ENCODE assay signal across 1 cellular context in genomic region chr2:11446733-11447248, GRCh38.
TF ChIP-seq lines count a peak whose summit lies in the region.

No MANE protein-coding gene starts in this region.

TF ChIP-seq in HepG2, 621 proteins besides CTCF, POLR2A, EP300 and RAD21 (continued from another document and continues in another):
- TF ChIP-seq ZFY (CRISPR knock-in tag; IDR thresholded peaks at IDR 0.05), result no peak
- TF ChIP-seq CEBPB (IDR thresholded peaks at IDR 0.05; ENCODE audit: borderline replicate concordance, low read depth, low read length), result no peak
- no peak for TF ChIP-seq ZNF354B (CRISPR knock-in tag; IDR thresholded peaks at IDR 0.05)
- 0 out of 2 replicates have a peak, but pooled peaks have one; percentile 48 for TF ChIP-seq SMAD1 (CRISPR knock-in tag; IDR thresholded peaks at IDR 0.05; ENCODE audit: borderline replicate concordance, low read depth)
- TF ChIP-seq ZNF224 (CRISPR knock-in tag; IDR thresholded peaks at IDR 0.05), result no peak
- TF ChIP-seq ATAD3A (CRISPR knock-in tag; IDR thresholded peaks at IDR 0.05), result no peak
- no peak for TF ChIP-seq ZNF263 (CRISPR knock-in tag; IDR thresholded peaks at IDR 0.05)
- no peak for TF ChIP-seq ZNF331 (CRISPR knock-in tag; IDR thresholded peaks at IDR 0.05)
- TF ChIP-seq ZNF367 (CRISPR knock-in tag; IDR thresholded peaks at IDR 0.05; ENCODE audit: borderline replicate concordance), result no peak
- no peak for TF ChIP-seq GABPB1 (CRISPR knock-in tag; IDR thresholded peaks at IDR 0.05)
- peak; percentile 44; the same call in 1 of the 2 replicates for TF ChIP-seq GATAD1 (CRISPR knock-in tag; IDR thresholded peaks at IDR 0.05)
- no peak for TF ChIP-seq ZNF629 (CRISPR knock-in tag; conservative IDR thresholded peaks at IDR 0.05)
- TF ChIP-seq ZGPAT (CRISPR knock-in tag; IDR thresholded peaks at IDR 0.05), result no peak
- TF ChIP-seq NFKBIZ (CRISPR knock-in tag; IDR thresholded peaks at IDR 0.05), result no peak
- TF ChIP-seq MLLT10 (CRISPR knock-in tag; IDR thresholded peaks at IDR 0.05), result no peak
- TF ChIP-seq SNAPC4 (CRISPR knock-in tag; IDR thresholded peaks at IDR 0.05), result no peak
- TF ChIP-seq NR3C1 (CRISPR knock-in tag; IDR thresholded peaks at IDR 0.05), result no peak
- TF ChIP-seq ISL2 (CRISPR knock-in tag; IDR thresholded peaks at IDR 0.05), result no peak
- peak; percentile 49; the same call in 1 of the 2 replicates for TF ChIP-seq ZNF280B (CRISPR knock-in tag; IDR thresholded peaks at IDR 0.05; ENCODE audit: borderline replicate concordance)
- TF ChIP-seq HIVEP1 (CRISPR knock-in tag; IDR thresholded peaks at IDR 0.05), result no peak
- no peak for TF ChIP-seq THRA (CRISPR knock-in tag; IDR thresholded peaks at IDR 0.05; ENCODE audit: borderline replicate concordance)
- no peak for TF ChIP-seq CENPX (CRISPR knock-in tag; IDR thresholded peaks at IDR 0.05)
- peak; percentile 32; the same call in 1 of the 2 replicates for TF ChIP-seq ARID4A (CRISPR knock-in tag; IDR thresholded peaks at IDR 0.05; ENCODE audit: borderline replicate concordance)
- TF ChIP-seq MAZ (IDR thresholded peaks at IDR 0.05; ENCODE audit: borderline replicate concordance, low read depth, low read length), result no peak
- TF ChIP-seq MAZ (CRISPR knock-in tag; IDR thresholded peaks at IDR 0.05; ENCODE audit: low read depth), result no peak
- TF ChIP-seq ZBTB34 (CRISPR knock-in tag; IDR thresholded peaks at IDR 0.05), result no peak
- TF ChIP-seq ZMYM2 (CRISPR knock-in tag; IDR thresholded peaks at IDR 0.05), result no peak
- TF ChIP-seq DPF2 (CRISPR knock-in tag; IDR thresholded peaks at IDR 0.05; ENCODE audit: borderline replicate concordance, low read depth), result no peak
- no peak for TF ChIP-seq PTBP1 (IDR thresholded peaks at IDR 0.05; ENCODE audit: low read depth, low read length, poor library complexity, severe bottlenecking)
- no peak for TF ChIP-seq KAT7 (CRISPR knock-in tag; IDR thresholded peaks at IDR 0.05; ENCODE audit: borderline replicate concordance)
- 0 out of 2 replicates have a peak, but pooled peaks have one; percentile 21 for TF ChIP-seq ZNF574 (CRISPR knock-in tag; IDR thresholded peaks at IDR 0.05)
- no peak for TF ChIP-seq MAF1 (CRISPR knock-in tag; IDR thresholded peaks at IDR 0.05; ENCODE audit: borderline replicate concordance)
- peak; percentile 61; the same call in 1 of the 2 replicates for TF ChIP-seq ZNF501 (CRISPR knock-in tag; IDR thresholded peaks at IDR 0.05)
- no peak for TF ChIP-seq PRDM4 (CRISPR knock-in tag; IDR thresholded peaks at IDR 0.05; ENCODE audit: borderline replicate concordance)
- no peak for TF ChIP-seq ZNF160 (CRISPR knock-in tag; IDR thresholded peaks at IDR 0.05)
- TF ChIP-seq ZNF484 (CRISPR knock-in tag; IDR thresholded peaks at IDR 0.05; ENCODE audit: borderline replicate concordance, low read depth), result no peak
- TF ChIP-seq ZNF253 (CRISPR knock-in tag; IDR thresholded peaks at IDR 0.05; ENCODE audit: borderline replicate concordance), result no peak
- TF ChIP-seq ZNF570 (CRISPR knock-in tag; IDR thresholded peaks at IDR 0.05; ENCODE audit: borderline replicate concordance), result no peak
- TF ChIP-seq ZNF264 (CRISPR knock-in tag; IDR thresholded peaks at IDR 0.05), result no peak
- TF ChIP-seq ZNF510 (CRISPR knock-in tag; IDR thresholded peaks at IDR 0.05; ENCODE audit: low read depth), result no peak
- peak; percentile 22 for TF ChIP-seq ASH2L (IDR thresholded peaks at IDR 0.05; ENCODE audit: insufficient read length, low read depth, low read length)
- TF ChIP-seq FOXK1 (CRISPR knock-in tag; IDR thresholded peaks at IDR 0.05; ENCODE audit: borderline replicate concordance, low read depth), result 0 out of 2 replicates have a peak, but pooled peaks have one; percentile 30
